Comparison of ENCODE assay signal across 8 cellular contexts in the genomic region with DNA sequence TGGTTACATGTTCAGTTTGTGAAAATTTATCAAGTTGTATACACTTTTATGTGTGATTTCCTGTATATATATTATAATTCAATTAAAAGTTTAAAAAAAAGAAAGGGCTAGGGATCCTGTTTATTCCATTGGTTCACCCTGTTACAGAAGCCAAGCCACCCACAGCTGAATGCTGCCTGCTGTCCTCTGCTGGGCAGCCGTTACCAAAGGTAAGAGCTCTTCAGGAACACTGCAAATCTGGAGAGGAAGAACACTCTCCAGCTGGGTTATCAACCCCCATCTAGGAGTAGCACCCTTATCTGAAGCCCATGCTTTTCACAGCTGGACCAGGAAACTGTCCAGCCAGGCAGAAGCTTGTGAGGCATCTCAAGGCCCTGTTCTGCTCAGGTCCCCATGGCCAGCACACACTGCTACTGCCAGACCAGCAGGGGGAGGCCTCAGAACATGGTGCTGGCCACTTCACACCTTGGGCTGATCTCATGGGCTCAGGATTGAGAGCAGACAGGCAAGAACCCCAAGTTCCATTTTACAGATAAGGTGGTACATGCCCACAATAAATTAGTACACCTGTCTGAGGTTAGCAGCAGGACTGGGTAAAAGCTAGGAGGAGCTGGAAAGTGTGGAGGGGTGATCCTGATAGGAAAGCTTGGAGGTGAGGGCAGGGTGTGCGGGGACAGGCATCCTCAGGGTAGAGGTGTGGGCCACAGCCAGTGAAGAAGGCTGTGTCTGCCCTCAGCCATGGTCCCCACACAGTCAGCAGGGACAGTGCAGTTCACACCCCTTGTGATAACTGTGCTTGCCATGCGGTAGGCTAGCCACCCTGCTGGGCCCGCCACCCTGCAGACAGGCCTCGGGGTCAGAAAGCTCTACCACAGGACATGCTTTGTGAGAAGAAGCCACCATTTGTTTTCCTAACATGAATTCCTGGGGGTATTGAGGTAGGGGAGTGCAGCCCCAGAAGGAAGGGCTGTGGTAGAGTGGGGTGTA. TPM values are rescaled to one million over a fixed set of nuclear protein-coding genes. Genes with fewer than 3 reads are reported as not detected.
DNase-seq lines count a peak whose midpoint lies in the region; ATAC-seq and TF ChIP-seq lines count a peak whose summit lies in the region.

No MANE protein-coding gene starts in this region.

- ATAC-seq in foreskin keratinocyte (peak; percentile 65), GM18861 (IDR thresholded peaks at IDR 0.05; ENCODE audit: unreplicated experiment) (no peak), GM21447 (IDR thresholded peaks at IDR 0.05; ENCODE audit: unreplicated experiment) (no peak)

- no peaks in the 10 kb centered on the region for H3K9me3 Mint-ChIP-seq in activated T-helper 1 cell treated with anti-CD3 and anti-CD28 coated beads, Interleukin-12 subunit alpha, Interleukin-12 subunit beta, Interleukin-2, Interleukin-4 antibody, amounts not matched to agents 30 ng/mL and 10 ng/mL and 1 ng/mL, durations not matched to agents 14 hours and 24 hours and 36 hours

- no peak overlapping the region for H3K27ac Mint-ChIP-seq in activated T-helper 1 cell treated with anti-CD3 and anti-CD28 coated beads, Interleukin-12 subunit alpha, Interleukin-12 subunit beta, Interleukin-2, Interleukin-4 antibody, amounts not matched to agents 30 ng/mL and 10 ng/mL and 1 ng/mL, durations not matched to agents 14 hours and 24 hours and 36 hours

- peaks cover 5% of the 10 kb centered on the region for H3K36me3 Mint-ChIP-seq in activated T-helper 1 cell treated with anti-CD3 and anti-CD28 coated beads, Interleukin-12 subunit alpha, Interleukin-12 subunit beta, Interleukin-2, Interleukin-4 antibody, amounts not matched to agents 30 ng/mL and 10 ng/mL and 1 ng/mL, durations not matched to agents 14 hours and 24 hours and 36 hours (ENCODE audit: low read depth)

- peaks cover 8% of the 10 kb centered on the region for H3K4me1 Mint-ChIP-seq in activated T-helper 1 cell treated with anti-CD3 and anti-CD28 coated beads, Interleukin-12 subunit alpha, Interleukin-12 subunit beta, Interleukin-2, Interleukin-4 antibody, amounts not matched to agents 30 ng/mL and 10 ng/mL and 1 ng/mL, durations not matched to agents 14 hours and 24 hours and 36 hours (ENCODE audit: low read depth)

- H3K9ac ChIP-seq in GM23248 = no peak overlapping the region

- no peaks in the 10 kb centered on the region for H3F3A ChIP-seq in GM23248 (ENCODE audit: insufficient read depth)

- H3K4me1 ChIP-seq in GM23248 (ENCODE audit: insufficient read depth) (no peaks in the 10 kb centered on the region), OCI-LY7 (ENCODE audit: insufficient read depth, low read length, poor library complexity, severe bottlenecking) (peaks cover 7% of the 10 kb centered on the region), foreskin keratinocyte (peaks cover 6% of the 10 kb centered on the region)

- in situ Hi-C loops in GM23248 (cut with MboI) = loop anchor here (10.0 kb wide), 1 partner anchor 134 kb away; no protein-coding TSS in a partner anchor

- POLR2A ChIA-PET in OCI-LY7 (lab: Charles Lee) = interaction anchor here (0.5 kb wide), 1 partner anchor 154 kb away, joined by 3 read pairs; no protein-coding TSS in a partner anchor

- no peak overlapping the region for H3K27ac ChIP-seq in GM23248
- H3K27ac ChIP-seq in OCI-LY7 (ENCODE audit: low read depth, low read length, poor library complexity, severe bottlenecking) = no peak overlapping the region
- H3K27ac ChIP-seq in foreskin keratinocyte = no peak overlapping the region

- DNase-seq in Ammon's horn (ENCODE audit: low spot score) (peak; percentile 50), GM23248 (peak; percentile 77), OCI-LY7 (ENCODE audit: low spot score) (peak; percentile 43), foreskin keratinocyte (peak in 1 of 2 donors; percentile 35), retinal pigment epithelial cell (ENCODE audit: low read depth) (no peak)
- DNase-seq in activated T-helper 1 cell treated with anti-CD3 and anti-CD28 coated beads, Interleukin-12 subunit alpha, Interleukin-12 subunit beta, Interleukin-2, Interleukin-4 antibody, amounts not matched to agents 30 ng/mL and 10 ng/mL and 1 ng/mL, durations not matched to agents 14 hours and 24 hours and 36 hours (ENCODE audit: low spot score) = peak; percentile 25

- H3K27me3 ChIP-seq in GM23248 (replicated peaks; ENCODE audit: insufficient read depth) = no peaks in the 10 kb centered on the region
- H3K27me3 ChIP-seq in foreskin keratinocyte = no peaks in the 10 kb centered on the region

- 99% methylated on average over 5 of the region's 5 CpGs for WGBS in GM23248 (ENCODE audit: low coverage in 1 of 2, low lambda C conversion rate in 2 of 2, missing lambda C conversion rate in 2 of 2), 2 experiments

- intact Hi-C loops in OCI-LY7 (cut with micrococcal nuclease; ENCODE audit: unreplicated experiment) = loop anchor here (2.0 kb wide), 2 partner anchors 28 to 142 kb away; no protein-coding TSS in a partner anchor
- intact Hi-C loops in activated T-helper 1 cell treated with anti-CD3 and anti-CD28 coated beads, Interleukin-12 subunit alpha, Interleukin-12 subunit beta, Interleukin-2, Interleukin-4 antibody, amounts not matched to agents 30 ng/mL and 10 ng/mL and 1 ng/mL, durations not matched to agents 14 hours and 24 hours and 36 hours (cut with micrococcal nuclease) = loop anchor here (1.0 to 2.0 kb wide), 3 partner anchors 28 to 147 kb away; no protein-coding TSS in a partner anchor

- no peaks in the 10 kb centered on the region for H4K20me1 ChIP-seq in GM23248 (ENCODE audit: insufficient read depth)
- H4K20me1 ChIP-seq in OCI-LY7 (ENCODE audit: insufficient read depth, low read length) = no peaks in the 10 kb centered on the region

- H3K4me3 ChIP-seq in GM23248 (no peak overlapping the region), OCI-LY7 (ENCODE audit: low read depth, low read length, poor library complexity, severe bottlenecking) (no peak overlapping the region), retinal pigment epithelial cell (ENCODE audit: low read length) (no peak overlapping the region)

- H3K79me2 ChIP-seq in GM23248 (ENCODE audit: insufficient read depth) (no peaks in the 10 kb centered on the region), OCI-LY7 (ENCODE audit: insufficient read depth, low read depth, low read length) (no peaks in the 10 kb centered on the region)

- H3K36me3 ChIP-seq in GM23248 (ENCODE audit: low read depth) (no peaks in the 10 kb centered on the region; the same call in 1 of the 2 replicates), OCI-LY7 (ENCODE audit: insufficient read depth, low read length) (no peaks in the 10 kb centered on the region)

- H3K9me2 ChIP-seq in GM23248 (ENCODE audit: insufficient read depth) (no peaks in the 10 kb centered on the region), OCI-LY7 (ENCODE audit: insufficient read depth, low read length) (no peaks in the 10 kb centered on the region)

- H3K27me3 Mint-ChIP-seq in activated T-helper 1 cell treated with anti-CD3 and anti-CD28 coated beads, Interleukin-12 subunit alpha, Interleukin-12 subunit beta, Interleukin-2, Interleukin-4 antibody, amounts not matched to agents 30 ng/mL and 10 ng/mL and 1 ng/mL, durations not matched to agents 14 hours and 24 hours and 36 hours (ENCODE audit: insufficient read depth) = no peaks in the 10 kb centered on the region

- CTCF ChIA-PET in OCI-LY7 (lab: Charles Lee; ENCODE audit: unreplicated experiment) = interaction anchor here (1.7 kb wide), 1 partner anchor 28 kb away, joined by 6 read pairs; no protein-coding TSS in a partner anchor

- H3K9me3 ChIP-seq in GM23248 (ENCODE audit: low read depth) (no peaks in the 10 kb centered on the region), OCI-LY7 (ENCODE audit: low read length) (no peaks in the 10 kb centered on the region)

- BruUV-seq in OCI-LY7 (replicated peaks; lab: Mats Ljungman, UMichigan) = no TSS peak

- H2AFZ ChIP-seq in GM23248 (no peak overlapping the region), OCI-LY7 (ENCODE audit: low read length) (no peak overlapping the region)

- H3K4me3 Mint-ChIP-seq in activated T-helper 1 cell treated with anti-CD3 and anti-CD28 coated beads, Interleukin-12 subunit alpha, Interleukin-12 subunit beta, Interleukin-2, Interleukin-4 antibody, amounts not matched to agents 30 ng/mL and 10 ng/mL and 1 ng/mL, durations not matched to agents 14 hours and 24 hours and 36 hours = no peak overlapping the region

- H3K4me2 ChIP-seq in GM23248 (ENCODE audit: unreplicated experiment) = no peak overlapping the region
- H3K4me2 ChIP-seq in OCI-LY7 (ENCODE audit: low read length) = no peak overlapping the region

- TF ChIP-seq CTCF in OCI-LY7 (conservative IDR thresholded peaks at IDR 0.05; ENCODE audit: low read length) (peak; percentile 61), foreskin keratinocyte (conservative IDR thresholded peaks at IDR 0.05) (peak; percentile 85), retinal pigment epithelial cell (conservative IDR thresholded peaks at IDR 0.05; ENCODE audit: low read depth, low read length) (peak; percentile 94)

RNA-seq across cellular contexts. Expression of a gene that starts 54.3 kb away (rescaled TPM):
- total RNA-seq in GM23248 (2014; rRNA removed; shearing (Covaris generic)) = 34.4 and 36.2 TPM in 2 replicates
- 14.3 and 19.2 TPM in 2 replicates for polyA plus RNA-seq in GM23248 (2016; fragmentation: Nextera tagmentation; extraction: Ambion mirVana)
- 48.4 and 70.4 TPM in 2 replicates for total RNA-seq in OCI-LY7 (2014; rRNA removed; shearing (Covaris generic))
- 187 and 213 TPM in 2 replicates for total RNA-seq in OCI-LY7 (2022)
- 167 and 172 TPM in 2 replicates for total RNA-seq in activated T-helper 1 cell treated with anti-CD3 and anti-CD28 coated beads, Interleukin-12 subunit alpha, Interleukin-12 subunit beta, Interleukin-2, Interleukin-4 antibody, amounts not matched to agents 30 ng/mL and 10 ng/mL and 1 ng/mL, durations not matched to agents 14 hours and 24 hours and 36 hours
- total RNA-seq in foreskin keratinocyte = 113 and 118 TPM in 2 replicates
- 67.3 and 72.1 TPM in 2 replicates for polyA plus RNA-seq in foreskin keratinocyte
